Comparison of ENCODE assay signal across 8 cellular contexts in genomic region chr2:240557808-240558207, GRCh38. TPM values are rescaled to one million over a fixed set of nuclear protein-coding genes. Genes with fewer than 3 reads are reported as not detected.
DNase-seq lines count a peak whose midpoint lies in the region; ATAC-seq, FAIRE-seq and TF ChIP-seq lines count a peak whose summit lies in the region.

ANKMY1 (minus strand) TSS chr2:240557988; CDS start chr2:240557335, 653 bp downstream.

- intact Hi-C loops in OCI-LY7 (cut with micrococcal nuclease; ENCODE audit: unreplicated experiment): no loop called here

- no peaks in the 10 kb centered on the region for H4K20me1 ChIP-seq in OCI-LY7 (ENCODE audit: insufficient read depth, low read length)

- no peak for ATAC-seq in GM19023 (IDR thresholded peaks at IDR 0.05; ENCODE audit: unreplicated experiment)

- peak within 1 kb of the TSS; percentile 86 for H3K27ac ChIP-seq in OCI-LY7 (ENCODE audit: low read depth, low read length, poor library complexity, severe bottlenecking)

- POLR2A ChIA-PET in OCI-LY7 (lab: Charles Lee): no interaction called here

- no peaks in the 10 kb centered on the region for H3K9me3 ChIP-seq in OCI-LY7 (ENCODE audit: low read length)

- CTCF ChIA-PET in OCI-LY7 (lab: Charles Lee; ENCODE audit: unreplicated experiment): no interaction called here

- in situ Hi-C loops in Caki2 (cut with HindIII; ENCODE audit: low pct_unique_long_range_greater_than_20kb, low sequenced_read_pairs): no loop called here

- H3K4me3 ChIP-seq in OCI-LY7 (ENCODE audit: low read depth, low read length, poor library complexity, severe bottlenecking): peak within 1 kb of the TSS; percentile 91

- no peaks in the 10 kb centered on the region for H3K9me2 ChIP-seq in OCI-LY7 (ENCODE audit: insufficient read depth, low read length)

- DNase-seq in Caki2 (ENCODE audit: low read depth) (peak; percentile 44), OCI-LY7 (ENCODE audit: low spot score) (no peak), glomerular visceral epithelial cell (ENCODE audit: extremely low spot score) (peak; percentile 57), occipital lobe (lab: John Stamatoyannopoulos, UW) (peak; percentile 42), urothelium cell line (ENCODE audit: low spot score) (peak; percentile 87), NCI-H774 (lab: John Stamatoyannopoulos, UW) (no peak)
- peak; percentile 78 for DNase-seq in activated naive CD4-positive, alpha-beta T cell treated with anti-CD3 and anti-CD28 coated beads, Interleukin-2, amount 50 U/mL, for 16 hours

- H3K4me1 ChIP-seq in OCI-LY7 (ENCODE audit: insufficient read depth, low read length, poor library complexity, severe bottlenecking): peaks cover 46% of the 10 kb centered on the region

- peak within 1 kb of the TSS; percentile 78 for H3K4me2 ChIP-seq in OCI-LY7 (ENCODE audit: low read length)

- no TSS peak for BruUV-seq in OCI-LY7 (replicated peaks; lab: Mats Ljungman, UMichigan)

- no peak within 1 kb of the TSS for H2AFZ ChIP-seq in OCI-LY7 (ENCODE audit: low read length)

- TF ChIP-seq CTCF in OCI-LY7 (conservative IDR thresholded peaks at IDR 0.05; ENCODE audit: low read length): no peak

- FAIRE-seq in urothelium cell line (lab: Jason Lieb, UNC): no peak

- H3K79me2 ChIP-seq in OCI-LY7 (ENCODE audit: insufficient read depth, low read depth, low read length): peaks cover 44% of the 10 kb centered on the region; the same call in 1 of the 2 replicates

- peaks cover 54% of the 10 kb centered on the region for H3K36me3 ChIP-seq in OCI-LY7 (ENCODE audit: insufficient read depth, low read length)

RNA-seq across cellular contexts. Expression of gene ANKMY1, which starts in this region (rescaled TPM):
- total RNA-seq in Caki2 (2014; rRNA removed; shearing (Covaris generic); ENCODE audit: low replicate concordance): 2.4 and 7.5 TPM in 2 replicates
- 24.7 and 30.6 TPM in 2 replicates for total RNA-seq in OCI-LY7 (2014; rRNA removed; shearing (Covaris generic))
- 65.9 and 69.4 TPM in 2 replicates for total RNA-seq in OCI-LY7 (2022)
- 5.6 TPM for total RNA-seq in occipital lobe

Comparison
In these comparisons a context has a peak if more than half of its experiments do, and no peak if none do; other contexts are left out.
1. DNase-seq: peak in Caki2 (single experiment), activated naive CD4-positive, alpha-beta T cell treated with anti-CD3 and anti-CD28 coated beads, Interleukin-2, amount 50 U/mL, for 16 hours (single experiment), glomerular visceral epithelial cell (single experiment), occipital lobe (single experiment) and urothelium cell line (single experiment); none in OCI-LY7 (single experiment) and NCI-H774 (single experiment).